Comparison of ENCODE assay signal across 9 cellular contexts in genomic region chr4:111806331-111806730, GRCh38.
DNase-seq lines count a peak whose midpoint lies in the region; ATAC-seq and TF ChIP-seq lines count a peak whose summit lies in the region.
"Had no signal": no experiment of that assay in that cellular context is flagged by ENCODE, and none has a peak within 500 bp of the region (broad histone marks: within the 10 kb centered on the region; RNA-seq: fewer than 3 reads in every experiment).

No MANE protein-coding gene starts in this region.

- peak; percentile 30 for TF ChIP-seq CTCF in epithelial cell of esophagus (IDR thresholded peaks at IDR 0.05; ENCODE audit: insufficient read depth, low read depth, low read length, missing control alignments)
- peak; percentile 40 for TF ChIP-seq CTCF in retinal pigment epithelial cell (conservative IDR thresholded peaks at IDR 0.05; ENCODE audit: low read depth, low read length)

- DNase-seq in NCI-H226 (peak; percentile 8), epithelial cell of esophagus (ENCODE audit: low read depth) (peak; percentile 8), retinal pigment epithelial cell (ENCODE audit: low read depth) (no peak)
- no peak for DNase-seq in activated CD4-positive, alpha-beta T cell treated with anti-CD3 and anti-CD28 coated beads, Interleukin-2, amount 50 U/mL, for 48 hours
- DNase-seq: stimulated activated CD4-positive, alpha-beta T cell treated with anti-CD3 and anti-CD28 coated beads, Interleukin-2, amount 100 ng/mL, for 24 hours; stimulated activated naive CD8-positive, alpha-beta T cell treated with anti-CD3 and anti-CD28 coated beads, Interleukin-15, amount 100 ng/mL, for 72 hours had no signal

- ATAC-seq in GM19351 (IDR thresholded peaks at IDR 0.05; ENCODE audit: unreplicated experiment): peak; percentile 44
- ATAC-seq in HG03439 (IDR thresholded peaks at IDR 0.05; ENCODE audit: unreplicated experiment): no peak
- ATAC-seq in GM18520 (IDR thresholded peaks at IDR 0.05; ENCODE audit: unreplicated experiment): no peak
- ATAC-seq: stimulated activated naive CD8-positive, alpha-beta T cell treated with anti-CD3 and anti-CD28 coated beads, Interleukin-15, amount 100 ng/mL, for 72 hours had no signal

- H3K4me3 ChIP-seq in epithelial cell of esophagus (ENCODE audit: low read length) (no peak overlapping the region), retinal pigment epithelial cell (ENCODE audit: low read length) (no peak overlapping the region)

Comparison
In these comparisons a context has a peak if more than half of its experiments do, and no peak if none do; other contexts are left out.
1. DNase-seq: peak in NCI-H226 (single experiment) and epithelial cell of esophagus (single experiment); none in retinal pigment epithelial cell (single experiment) and activated CD4-positive, alpha-beta T cell treated with anti-CD3 and anti-CD28 coated beads, Interleukin-2, amount 50 U/mL, for 48 hours (0 of 2).